In the genomic region with DNA sequence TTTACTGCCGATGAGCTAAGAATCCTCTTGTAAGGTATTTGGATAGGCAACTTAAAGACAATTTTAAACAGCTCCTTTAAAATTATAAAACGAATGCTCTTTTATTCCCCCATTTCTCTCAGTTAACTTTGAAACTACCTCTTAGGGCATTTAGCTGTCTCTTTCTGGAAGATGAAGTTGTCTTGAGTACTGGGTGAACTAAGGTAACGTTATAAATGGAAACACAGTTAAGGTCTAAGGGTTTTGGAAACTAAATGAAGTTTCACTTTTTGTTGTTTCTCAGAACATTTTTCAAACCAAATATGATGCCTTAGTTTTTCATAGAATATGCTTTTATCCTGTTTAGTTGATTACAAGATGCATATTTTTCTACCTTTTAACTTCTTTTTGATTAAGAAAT, we compare ENCODE assay signal across 24 cellular contexts. TPM values are rescaled to one million over a fixed set of nuclear protein-coding genes. Genes with fewer than 3 reads are reported as not detected.
"Had no signal": no experiment of that assay in that cellular context is flagged by ENCODE, and none has a peak within 500 bp of the region (broad histone marks: within the 10 kb centered on the region; RNA-seq: fewer than 3 reads in every experiment).

No MANE protein-coding gene starts in this region.

- H3K9me3 Mint-ChIP-seq: activated naive CD4-positive, alpha-beta T cell treated with anti-CD3 and anti-CD28 coated beads for 36 hours; activated T-cell treated with anti-CD3 and anti-CD28 coated beads, Interleukin-2, amount 50 U/mL, for 72 hours; memory B cell; nephron; stimulated activated effector memory CD8-positive, alpha-beta T cell treated with anti-CD3 and anti-CD28 coated beads, Interleukin-12 subunit alpha, Interleukin-12 subunit beta, amount 100 ng/mL, for 72 hours; stimulated activated naive CD8-positive, alpha-beta T cell treated with anti-CD3 and anti-CD28 coated beads, Interleukin-15, amount 100 ng/mL, for 72 hours had no signal

- H3K36me3 Mint-ChIP-seq: memory B cell had no signal

- H3K36me3 ChIP-seq: cardiac muscle cell, right lobe of liver, tibial artery had no signal

- H3K27me3 ChIP-seq: body of pancreas, cardiac muscle cell, heart right ventricle, right lobe of liver, tibial artery had no signal

- H3K27ac Mint-ChIP-seq: activated naive CD4-positive, alpha-beta T cell treated with anti-CD3 and anti-CD28 coated beads for 36 hours; activated T-cell treated with anti-CD3 and anti-CD28 coated beads, Interleukin-2, amount 50 U/mL, for 72 hours; memory B cell; nephron; stimulated activated effector memory CD8-positive, alpha-beta T cell treated with anti-CD3 and anti-CD28 coated beads, Interleukin-12 subunit alpha, Interleukin-12 subunit beta, amount 100 ng/mL, for 72 hours; stimulated activated naive CD8-positive, alpha-beta T cell treated with anti-CD3 and anti-CD28 coated beads, Interleukin-15, amount 100 ng/mL, for 72 hours had no signal

- ATAC-seq: activated T-cell treated with anti-CD3 and anti-CD28 coated beads, Interleukin-2, amount 50 U/mL, for 72 hours; body of pancreas; heart right ventricle; left cardiac atrium; right lobe of liver; stimulated activated effector memory CD8-positive, alpha-beta T cell treated with anti-CD3 and anti-CD28 coated beads, Interleukin-12 subunit alpha, Interleukin-12 subunit beta, amount 100 ng/mL, for 72 hours; stimulated activated naive CD8-positive, alpha-beta T cell treated with anti-CD3 and anti-CD28 coated beads, Interleukin-15, amount 100 ng/mL, for 72 hours had no signal

- H3K27me3 Mint-ChIP-seq: memory B cell; stimulated activated naive CD8-positive, alpha-beta T cell treated with anti-CD3 and anti-CD28 coated beads, Interleukin-15, amount 100 ng/mL, for 72 hours had no signal

- H3K9me3 ChIP-seq: body of pancreas, heart right ventricle, right lobe of liver, tibial artery had no signal

- H3K4me3 ChIP-seq: body of pancreas, cardiac muscle cell, heart right ventricle, right lobe of liver, skin epidermis, tibial artery had no signal

- H3K27ac ChIP-seq: body of pancreas, cardiac muscle cell, epithelial cell of prostate, heart right ventricle, right lobe of liver, skin epidermis, tibial artery had no signal

- H3K4me3 Mint-ChIP-seq: activated naive CD4-positive, alpha-beta T cell treated with anti-CD3 and anti-CD28 coated beads for 36 hours; activated T-cell treated with anti-CD3 and anti-CD28 coated beads, Interleukin-2, amount 50 U/mL, for 72 hours; memory B cell; nephron; stimulated activated effector memory CD8-positive, alpha-beta T cell treated with anti-CD3 and anti-CD28 coated beads, Interleukin-12 subunit alpha, Interleukin-12 subunit beta, amount 100 ng/mL, for 72 hours; stimulated activated naive CD8-positive, alpha-beta T cell treated with anti-CD3 and anti-CD28 coated beads, Interleukin-15, amount 100 ng/mL, for 72 hours had no signal

- DNase-seq: activated CD4-positive, alpha-beta T cell treated with anti-CD3 and anti-CD28 coated beads for 4 hours; activated CD4-positive, alpha-beta T cell treated with anti-CD3 and anti-CD28 coated beads, Interleukin-2, amount 50 U/mL, for 48 hours; activated CD4-positive, CD25-positive, alpha-beta regulatory T cell; activated effector memory CD4-positive, alpha-beta T cell treated with Interleukin-2 at 50 U/mL for 16 hours; activated naive CD4-positive, alpha-beta T cell treated with anti-CD3 and anti-CD28 coated beads for 36 hours; activated T-cell treated with anti-CD3 and anti-CD28 coated beads, Interleukin-2, amount 50 U/mL, for 72 hours; anterior cingulate cortex; body of pancreas; cortex of kidney; heart right ventricle; islet precursor cell; left cardiac atrium; right lobe of liver; stimulated activated CD4-positive, alpha-beta T cell treated with anti-CD3 and anti-CD28 coated beads, Interleukin-2, amount 100 ng/mL, for 24 hours; stimulated activated naive CD8-positive, alpha-beta T cell treated with anti-CD3 and anti-CD28 coated beads, Interleukin-15, amount 100 ng/mL, for 72 hours; tibial artery had no signal

RNA-seq across cellular contexts. Expression of gene PRSS3, which starts 28.4 kb away (rescaled TPM):
- total RNA-seq: activated naive CD4-positive, alpha-beta T cell treated with anti-CD3 and anti-CD28 coated beads for 36 hours; activated T-cell treated with anti-CD3 and anti-CD28 coated beads, Interleukin-2, amount 50 U/mL, for 72 hours; cardiac muscle cell; left cardiac atrium; mononuclear cell; myocyte had no signal
